Comparison of ENCODE assay signal across 10 cellular contexts in the genomic region with DNA sequence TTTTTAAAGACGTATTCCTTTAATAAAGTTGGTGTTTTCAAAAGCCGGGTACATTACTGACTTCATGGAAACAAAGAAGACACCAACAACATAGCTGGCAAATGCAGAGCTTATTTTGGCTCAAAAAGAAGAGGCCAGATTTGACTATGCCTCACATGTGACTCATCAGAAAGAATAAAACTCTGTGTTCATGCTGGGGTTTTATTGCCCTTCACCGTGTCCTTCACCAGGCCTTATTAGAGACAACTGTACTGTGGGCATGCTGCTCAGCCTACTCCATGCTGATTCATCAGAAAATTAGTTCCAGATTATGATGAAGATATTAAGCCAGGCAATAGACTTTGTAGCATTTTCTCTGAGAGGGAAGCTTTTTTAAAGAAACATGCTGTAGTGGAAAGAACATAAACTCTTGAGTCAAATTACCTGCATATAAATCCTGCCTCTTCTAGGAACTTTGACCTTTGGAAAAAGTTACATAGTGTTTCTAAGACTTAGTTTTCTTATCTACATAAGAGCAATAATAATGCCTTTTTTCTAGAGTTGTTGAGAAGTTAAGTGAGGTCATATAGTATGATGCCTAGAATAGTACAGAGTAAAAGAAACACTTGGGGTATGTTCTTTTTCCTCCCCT.
DNase-seq lines count a peak whose midpoint lies in the region; ATAC-seq and TF ChIP-seq lines count a peak whose summit lies in the region.
"Had no signal": no experiment of that assay in that cellular context is flagged by ENCODE, and none has a peak within 500 bp of the region (broad histone marks: within the 10 kb centered on the region; RNA-seq: fewer than 3 reads in every experiment).

No MANE protein-coding gene starts in this region.

- no peak overlapping the region for H3K4me3 Mint-ChIP-seq in MCF 10A (ENCODE audit: unreplicated experiment)
- no peak overlapping the region for H3K4me3 Mint-ChIP-seq in activated CD4-positive, alpha-beta memory T cell treated with anti-CD3 and anti-CD28 coated beads for 36 hours
- H3K4me3 Mint-ChIP-seq: stimulated activated naive CD8-positive, alpha-beta T cell treated with anti-CD3 and anti-CD28 coated beads, Interleukin-15, Interleukin-2, amounts not matched to agents 100 ng/mL and 50 ng/mL, for 24 hours had no signal

- H3K4me3 ChIP-seq in breast epithelium (no peak overlapping the region), mammary epithelial cell (replicated peaks in 1 of 3; ENCODE audit: insufficient read depth in 1 of 3, low read depth in 2 of 3, low read length in 3 of 3) (no peak overlapping the region)

- no peaks in the 10 kb centered on the region for H4K20me1 ChIP-seq in mammary epithelial cell (ENCODE audit: insufficient read depth, low read length)

- peaks cover 3% of the 10 kb centered on the region for H3K79me2 ChIP-seq in mammary epithelial cell (ENCODE audit: insufficient read depth, low read length)

- H3K9ac ChIP-seq in mammary epithelial cell (ENCODE audit: insufficient read depth, low read length), result no peak overlapping the region

- POLR2A ChIA-PET in MCF 10A (lab: Yijun Ruan, JAX), result interaction anchor here (0.6 to 1.8 kb wide), 10 partner anchors 9 to 107 kb away, joined by 3 to 7 read pairs (median 4); no protein-coding TSS in a partner anchor
- POLR2A ChIA-PET in activated CD4-positive, alpha-beta memory T cell treated with anti-CD3 and anti-CD28 coated beads for 36 hours (lab: Charles Lee), result no interaction called here

- intact Hi-C loops in MCF 10A (cut with micrococcal nuclease), result no loop called here
- intact Hi-C loops in breast epithelium (cut with DNase I; ENCODE audit: low total_unique reads), result loop anchor here (10.0 kb wide), 1 partner anchor 1912 kb away; no protein-coding TSS in a partner anchor
- intact Hi-C loops in mammary epithelial cell (cut with micrococcal nuclease), result no loop called here
- intact Hi-C loops in activated CD4-positive, alpha-beta memory T cell treated with anti-CD3 and anti-CD28 coated beads for 36 hours (cut with micrococcal nuclease), result no loop called here

- TF ChIP-seq CTCF in MCF 10A (IDR thresholded peaks at IDR 0.05; ENCODE audit: unreplicated experiment) (no peak), breast epithelium (IDR thresholded peaks at IDR 0.05) (no peak), mammary epithelial cell (conservative IDR thresholded peaks at IDR 0.05 in 1 of 2, IDR thresholded peaks at IDR 0.05 in 1 of 2; ENCODE audit: extremely low read depth in 1 of 2, insufficient read depth in 1 of 2, low read depth in 1 of 2, low read length in 2 of 2) (no peak)

- WGBS in mammary epithelial cell (ENCODE audit: low coverage, missing lambda C conversion rate), result 10% methylated on average over 3 of the region's 3 CpGs

- BruUV-seq in MCF 10A (replicated peaks; lab: Mats Ljungman, UMichigan), result no TSS peak
- BruUV-seq in mammary epithelial cell (replicated peaks; lab: Mats Ljungman, UMichigan), result no TSS peak

- H3K27ac Mint-ChIP-seq in MCF 10A (ENCODE audit: low read depth, unreplicated experiment), result peak overlapping the region; percentile 66
- H3K27ac Mint-ChIP-seq in activated CD4-positive, alpha-beta memory T cell treated with anti-CD3 and anti-CD28 coated beads for 36 hours, result no peak overlapping the region
- H3K27ac Mint-ChIP-seq: stimulated activated naive CD8-positive, alpha-beta T cell treated with anti-CD3 and anti-CD28 coated beads, Interleukin-15, Interleukin-2, amounts not matched to agents 100 ng/mL and 50 ng/mL, for 24 hours had no signal

- peaks cover 16% of the 10 kb centered on the region for H3K4me1 Mint-ChIP-seq in MCF 10A (ENCODE audit: insufficient read depth, unreplicated experiment)
- H3K4me1 Mint-ChIP-seq in activated CD4-positive, alpha-beta memory T cell treated with anti-CD3 and anti-CD28 coated beads for 36 hours (ENCODE audit: low read depth), result no peaks in the 10 kb centered on the region

- H3K36me3 Mint-ChIP-seq in MCF 10A (ENCODE audit: insufficient read depth, unreplicated experiment), result peaks cover 12% of the 10 kb centered on the region
- H3K36me3 Mint-ChIP-seq in activated CD4-positive, alpha-beta memory T cell treated with anti-CD3 and anti-CD28 coated beads for 36 hours, result peaks cover 5% of the 10 kb centered on the region

- H3K27ac ChIP-seq in breast epithelium (peak overlapping the region in 1 of 2 donors; percentile 26), mammary epithelial cell (ENCODE audit: insufficient read depth, low read depth, low read length) (no peak overlapping the region)

- DNase-seq in MCF 10A (ENCODE audit: unreplicated experiment), result peak; percentile 80
- DNase-seq in breast epithelium (ENCODE audit: low spot score in 2 of 2), result no peak
- DNase-seq in mammary epithelial cell, result peak; percentile 82
- peak; percentile 86 for DNase-seq in iris pigment epithelial cell (ENCODE audit: low read depth)
- DNase-seq in activated CD4-positive, alpha-beta memory T cell treated with anti-CD3 and anti-CD28 coated beads for 36 hours, result no peak
- DNase-seq in C1 segment of cervical spinal cord (lab: John Stamatoyannopoulos, UW), result no peak
- DNase-seq: NCI-H510A had no signal

- H3K36me3 ChIP-seq in breast epithelium (no peaks in the 10 kb centered on the region), mammary epithelial cell (ENCODE audit: insufficient read depth, low read length) (peaks cover 3% of the 10 kb centered on the region)

- no peak for ATAC-seq in GM19035 (IDR thresholded peaks at IDR 0.05; ENCODE audit: unreplicated experiment)
- ATAC-seq in HG03280 (IDR thresholded peaks at IDR 0.05; ENCODE audit: unreplicated experiment), result no peak

- in situ Hi-C loops in mammary epithelial cell (cut with MboI; ENCODE audit: low sequenced_read_pairs in 2 of 2), result no loop called here

- no peak for TF ChIP-seq POLR2A in breast epithelium (IDR thresholded peaks at IDR 0.05)

- no peaks in the 10 kb centered on the region for H3K9me3 Mint-ChIP-seq in MCF 10A (ENCODE audit: unreplicated experiment)
- H3K9me3 Mint-ChIP-seq in activated CD4-positive, alpha-beta memory T cell treated with anti-CD3 and anti-CD28 coated beads for 36 hours, result no peaks in the 10 kb centered on the region
- H3K9me3 Mint-ChIP-seq: stimulated activated naive CD8-positive, alpha-beta T cell treated with anti-CD3 and anti-CD28 coated beads, Interleukin-15, Interleukin-2, amounts not matched to agents 100 ng/mL and 50 ng/mL, for 24 hours had no signal

- H2AFZ ChIP-seq in mammary epithelial cell (ENCODE audit: low read depth, low read length), result no peak overlapping the region

- H3K27me3 ChIP-seq in breast epithelium, result no peaks in the 10 kb centered on the region
- H3K27me3 ChIP-seq in mammary epithelial cell (ENCODE audit: insufficient read depth, low read length), result no peaks in the 10 kb centered on the region

- no peaks in the 10 kb centered on the region for H3K4me1 ChIP-seq in breast epithelium
- peaks cover 14% of the 10 kb centered on the region for H3K4me1 ChIP-seq in mammary epithelial cell (ENCODE audit: insufficient read depth, low read length)

- peak overlapping the region; percentile 0 for H3K4me2 ChIP-seq in mammary epithelial cell (ENCODE audit: insufficient read depth, low read depth, low read length)

- CTCF ChIA-PET in MCF 10A (lab: Yijun Ruan, JAX) (interaction anchor here (1.1 kb wide), 1 partner anchor 14 kb away, joined by 4 read pairs; no protein-coding TSS in a partner anchor), mammary epithelial cell (lab: Charles Lee; ENCODE audit: low non-redundant PET) (no interaction called here)
- CTCF ChIA-PET in activated CD4-positive, alpha-beta memory T cell treated with anti-CD3 and anti-CD28 coated beads for 36 hours (lab: Charles Lee), result interaction anchor here (0.6 to 1.0 kb wide), 3 partner anchors 9 to 683 kb away, joined by 3 to 4 read pairs (median 3); no protein-coding TSS in a partner anchor

- dilution Hi-C loops in mammary epithelial cell (cut with HindIII; ENCODE audit: low sequenced_read_pairs), result no loop called here

- no peaks in the 10 kb centered on the region for H3K9me3 ChIP-seq in breast epithelium
- H3K9me3 ChIP-seq in mammary epithelial cell (replicated peaks; ENCODE audit: insufficient read depth, low read length), result no peaks in the 10 kb centered on the region

- no peaks in the 10 kb centered on the region for H3K27me3 Mint-ChIP-seq in MCF 10A (ENCODE audit: insufficient read depth, unreplicated experiment)
- H3K27me3 Mint-ChIP-seq in activated CD4-positive, alpha-beta memory T cell treated with anti-CD3 and anti-CD28 coated beads for 36 hours, result no peaks in the 10 kb centered on the region
- H3K27me3 Mint-ChIP-seq: stimulated activated naive CD8-positive, alpha-beta T cell treated with anti-CD3 and anti-CD28 coated beads, Interleukin-15, Interleukin-2, amounts not matched to agents 100 ng/mL and 50 ng/mL, for 24 hours had no signal

Comparison
In these comparisons a context has a peak if more than half of its experiments do, and no peak if none do; other contexts are left out.
1. DNase-seq: peak in MCF 10A (single experiment), mammary epithelial cell (single experiment) and iris pigment epithelial cell (single experiment); none in breast epithelium (0 of 2), activated CD4-positive, alpha-beta memory T cell treated with anti-CD3 and anti-CD28 coated beads for 36 hours (single experiment) and C1 segment of cervical spinal cord (0 of 14).